In the genomic region with DNA sequence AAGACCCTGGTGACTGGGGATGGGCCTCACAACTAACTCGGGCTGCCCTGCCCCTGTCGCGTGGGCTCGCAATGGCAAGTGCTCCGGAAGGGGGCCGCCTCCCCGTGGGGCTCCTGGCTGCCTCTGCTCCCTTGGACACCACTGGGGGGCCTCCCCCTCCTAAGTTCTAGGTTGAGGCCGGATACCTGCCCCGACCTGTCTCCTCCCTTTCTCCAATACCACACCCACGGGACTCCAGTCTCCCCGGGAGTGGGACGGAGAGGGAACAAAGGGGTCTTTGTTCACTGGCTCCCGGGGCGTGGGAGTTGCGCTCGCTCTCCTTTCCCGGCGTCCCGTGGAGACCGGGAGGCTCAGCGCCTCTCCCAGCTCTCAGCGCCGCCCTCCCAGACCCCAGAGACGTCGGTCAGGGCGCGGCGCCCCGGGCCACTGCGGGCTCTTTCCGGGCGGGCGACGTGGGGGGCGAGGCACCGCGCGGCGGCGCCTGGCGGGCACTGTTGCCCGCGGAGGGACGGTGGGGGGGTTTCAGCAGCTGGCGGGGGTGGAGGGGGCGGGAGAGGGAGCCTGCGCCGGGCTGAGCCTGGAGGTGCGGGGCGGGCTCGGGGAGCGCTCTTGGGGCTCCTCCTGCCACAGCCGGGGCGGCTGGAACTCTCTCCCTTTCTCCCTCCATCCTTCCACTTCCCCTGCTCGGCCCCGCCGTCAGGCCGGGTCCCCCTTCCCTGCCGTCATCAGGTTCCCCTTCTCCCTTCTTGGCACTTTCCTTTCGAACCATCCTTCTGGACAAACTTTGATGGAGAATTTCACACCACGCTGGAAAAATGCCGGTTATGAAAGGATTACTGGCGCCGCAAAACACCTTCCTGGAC, we compare ENCODE assay signal across 8 cellular contexts. TPM values are rescaled to one million over a fixed set of nuclear protein-coding genes. Genes with fewer than 3 reads are reported as not detected.
DNase-seq lines count a peak whose midpoint lies in the region; ATAC-seq lines count a peak whose summit lies in the region.

A gene (plus strand): TSS at position 606 of the 863 bp plus-strand sequence. CDS start 210 bp downstream, at position 816.

- H3K27me3 ChIP-seq in CD4-positive, CD25-positive, alpha-beta regulatory T cell (ENCODE audit: control insufficient read depth, insufficient read depth, low read length), result peaks cover 17% of the 10 kb centered on the region
- H3K27me3 ChIP-seq in esophagus (ENCODE audit: control insufficient read depth in 1 of 2, insufficient read depth in 2 of 2, low read length in 2 of 2) (no peaks in the 10 kb centered on the region), aorta (ENCODE audit: control insufficient read depth in 1 of 2, insufficient read depth in 2 of 2, low read length in 1 of 2) (no peaks in the 10 kb centered on the region)
- H3K27me3 ChIP-seq in naive thymus-derived CD4-positive, alpha-beta T cell (ENCODE audit: control insufficient read depth in 2 of 2, insufficient read depth in 2 of 2, low read length in 2 of 2), result no peaks in the 10 kb centered on the region

- CTCF ChIA-PET in naive thymus-derived CD4-positive, alpha-beta T cell (lab: Charles Lee), result no interaction called here

- H3K36me3 ChIP-seq in CD4-positive, CD25-positive, alpha-beta regulatory T cell (ENCODE audit: control insufficient read depth, insufficient read depth, low read length), result no peaks in the 10 kb centered on the region
- H3K36me3 ChIP-seq in KOPT-K1 (ENCODE audit: insufficient read depth, low read length) (no peaks in the 10 kb centered on the region), esophagus (ENCODE audit: control insufficient read depth in 2 of 2, insufficient read depth in 2 of 2, low read length in 1 of 2) (no peaks in the 10 kb centered on the region), aorta (ENCODE audit: control insufficient read depth in 1 of 2, insufficient read depth in 2 of 2, low read length in 1 of 2) (no peaks in the 10 kb centered on the region)
- no peaks in the 10 kb centered on the region for H3K36me3 ChIP-seq in naive thymus-derived CD4-positive, alpha-beta T cell (ENCODE audit: control insufficient read depth in 2 of 3, insufficient read depth in 3 of 3, low read length in 3 of 3)

- no peak for ATAC-seq in CD4-positive, CD25-positive, alpha-beta regulatory T cell (ENCODE audit: low read depth in 2 of 2)
- ATAC-seq in naive thymus-derived CD4-positive, alpha-beta T cell, result no peak
- peak; percentile 45 for ATAC-seq in aorta (ENCODE audit: low FRiP score)
- no peak for ATAC-seq in GM19455 (IDR thresholded peaks at IDR 0.05; ENCODE audit: unreplicated experiment)
- ATAC-seq in GM19351 (IDR thresholded peaks at IDR 0.05; ENCODE audit: unreplicated experiment), result no peak

- POLR2A ChIA-PET in naive thymus-derived CD4-positive, alpha-beta T cell (lab: Charles Lee), result no interaction called here

- peaks cover 4 to 25% (median 17%) of the 10 kb centered on the region in 4 donors for H3K4me1 Mint-ChIP-seq in CD4-positive, CD25-positive, alpha-beta regulatory T cell
- peaks cover 13% of the 10 kb centered on the region for H3K4me1 Mint-ChIP-seq in activated CD4-positive, alpha-beta T cell treated with anti-CD3 and anti-CD28 coated beads, Interleukin-2, amount 10 ng/mL, durations not matched to agents 24 days and 14 days
- peaks cover 8 to 28% (median 21%) of the 10 kb centered on the region in 7 donors for H3K4me1 Mint-ChIP-seq in naive thymus-derived CD4-positive, alpha-beta T cell

- H3K4me3 ChIP-seq in CD4-positive, CD25-positive, alpha-beta regulatory T cell (ENCODE audit: low read depth, low read length), result peak within 1 kb of the TSS; percentile 66
- H3K4me3 ChIP-seq in esophagus (ENCODE audit: low read depth in 1 of 2, low read length in 2 of 2) (peak within 1 kb of the TSS; percentile 40 to 50), aorta (ENCODE audit: low read length in 2 of 2) (peak within 1 kb of the TSS; percentile 43 to 90)
- peak within 1 kb of the TSS; percentile 72 for H3K4me3 ChIP-seq in naive thymus-derived CD4-positive, alpha-beta T cell (ENCODE audit: low read length)

- peak within 1 kb of the TSS; percentile 78 to 97 (median 84) for H3K27ac Mint-ChIP-seq in CD4-positive, CD25-positive, alpha-beta regulatory T cell
- no peak within 1 kb of the TSS for H3K27ac Mint-ChIP-seq in activated CD4-positive, alpha-beta T cell treated with anti-CD3 and anti-CD28 coated beads, Interleukin-2, amount 10 ng/mL, durations not matched to agents 24 days and 14 days
- peak within 1 kb of the TSS; percentile 25 to 94 (median 84) for H3K27ac Mint-ChIP-seq in naive thymus-derived CD4-positive, alpha-beta T cell

- whole genome bisulfite sequencing in esophagus, 2 donors, result 2% methylated on average over 43 to 63 of the region's 64 CpGs
- WGBS in aorta, 2 donors, result 0 to 1% methylated on average over 29 to 64 of the region's 64 CpGs

- peaks cover 2 to 7% of the 10 kb centered on the region in 2 experiments for H3K9me3 ChIP-seq in CD4-positive, CD25-positive, alpha-beta regulatory T cell (ENCODE audit: control insufficient read depth in 2 of 2, low read length in 2 of 2)
- H3K9me3 ChIP-seq in KOPT-K1 (ENCODE audit: insufficient read depth, low read length, poor library complexity, severe bottlenecking) (no peaks in the 10 kb centered on the region), esophagus (ENCODE audit: control insufficient read depth in 2 of 2, insufficient read depth in 1 of 2, low read depth in 1 of 2, low read length in 1 of 2) (peaks cover 0 to 2% of the 10 kb centered on the region in 2 donors), aorta (ENCODE audit: control insufficient read depth, low read length) (peaks cover 3% of the 10 kb centered on the region)
- H3K9me3 ChIP-seq in naive thymus-derived CD4-positive, alpha-beta T cell (ENCODE audit: control insufficient read depth in 2 of 3, low read length in 3 of 3), result peaks cover 0 to 4% (median 0%) of the 10 kb centered on the region in 3 experiments

- no peak for DNase-seq in CD4-positive, CD25-positive, alpha-beta regulatory T cell
- DNase-seq in activated CD4-positive, alpha-beta T cell treated with anti-CD3 and anti-CD28 coated beads, Interleukin-2, amount 10 ng/mL, durations not matched to agents 24 days and 14 days, result peak; percentile 58
- DNase-seq in naive thymus-derived CD4-positive, alpha-beta T cell, result peak in 6 of 9 donors; percentile 0 to 22 (median 10)
- peak in 1 of 2 donors; percentile 39 for DNase-seq in aorta

- H3K9me3 Mint-ChIP-seq in CD4-positive, CD25-positive, alpha-beta regulatory T cell, result peaks cover 0 to 15% (median 4%) of the 10 kb centered on the region in 7 donors
- H3K9me3 Mint-ChIP-seq in activated CD4-positive, alpha-beta T cell treated with anti-CD3 and anti-CD28 coated beads, Interleukin-2, amount 10 ng/mL, durations not matched to agents 24 days and 14 days, result peaks cover 15% of the 10 kb centered on the region
- peaks cover 0 to 15% (median 5%) of the 10 kb centered on the region in 11 donors for H3K9me3 Mint-ChIP-seq in naive thymus-derived CD4-positive, alpha-beta T cell

- peaks cover 29% of the 10 kb centered on the region for H3K27me3 Mint-ChIP-seq in CD4-positive, CD25-positive, alpha-beta regulatory T cell
- H3K27me3 Mint-ChIP-seq in activated CD4-positive, alpha-beta T cell treated with anti-CD3 and anti-CD28 coated beads, Interleukin-2, amount 10 ng/mL, durations not matched to agents 24 days and 14 days, result peaks cover 47% of the 10 kb centered on the region
- peaks cover 28 to 51% (median 42%) of the 10 kb centered on the region in 5 donors for H3K27me3 Mint-ChIP-seq in naive thymus-derived CD4-positive, alpha-beta T cell

- H3K4me3 Mint-ChIP-seq in CD4-positive, CD25-positive, alpha-beta regulatory T cell, result peak within 1 kb of the TSS; percentile 86 to 92 (median 90)
- H3K4me3 Mint-ChIP-seq in activated CD4-positive, alpha-beta T cell treated with anti-CD3 and anti-CD28 coated beads, Interleukin-2, amount 10 ng/mL, durations not matched to agents 24 days and 14 days, result peak within 1 kb of the TSS; percentile 92
- H3K4me3 Mint-ChIP-seq in naive thymus-derived CD4-positive, alpha-beta T cell, result peak within 1 kb of the TSS; percentile 90 to 95 (median 93)

- no peak within 1 kb of the TSS for H3K27ac ChIP-seq in CD4-positive, CD25-positive, alpha-beta regulatory T cell (ENCODE audit: insufficient read depth, low read length, poor library complexity, severe bottlenecking)
- H3K27ac ChIP-seq in KOPT-K1 (ENCODE audit: low read depth, low read length, poor library complexity, severe bottlenecking) (peak within 1 kb of the TSS; percentile 40), esophagus (ENCODE audit: low read depth in 2 of 2, low read length in 1 of 2) (no peak within 1 kb of the TSS), aorta (ENCODE audit: low read depth in 1 of 2, low read length in 2 of 2) (no peak within 1 kb of the TSS)
- peak within 1 kb of the TSS; percentile 59 for H3K27ac ChIP-seq in naive thymus-derived CD4-positive, alpha-beta T cell (ENCODE audit: low read depth, low read length)

- peaks cover 24% of the 10 kb centered on the region for H3K4me1 ChIP-seq in CD4-positive, CD25-positive, alpha-beta regulatory T cell (ENCODE audit: control insufficient read depth, insufficient read depth, low read length, poor library complexity, severe bottlenecking)
- peaks cover 5 to 11% of the 10 kb centered on the region in 2 donors for H3K4me1 ChIP-seq in esophagus (ENCODE audit: control insufficient read depth in 2 of 2, insufficient read depth in 2 of 2, low read length in 1 of 2)
- peaks cover 3 to 17% of the 10 kb centered on the region in 2 donors for H3K4me1 ChIP-seq in naive thymus-derived CD4-positive, alpha-beta T cell (ENCODE audit: control insufficient read depth in 2 of 2, insufficient read depth in 2 of 2, low read length in 2 of 2)
- peaks cover 0 to 5% of the 10 kb centered on the region in 2 donors for H3K4me1 ChIP-seq in aorta (ENCODE audit: control insufficient read depth in 1 of 2, insufficient read depth in 2 of 2, low read length in 2 of 2)

- H3K36me3 Mint-ChIP-seq in CD4-positive, CD25-positive, alpha-beta regulatory T cell, result no peaks in the 10 kb centered on the region
- H3K36me3 Mint-ChIP-seq in activated CD4-positive, alpha-beta T cell treated with anti-CD3 and anti-CD28 coated beads, Interleukin-2, amount 10 ng/mL, durations not matched to agents 24 days and 14 days (ENCODE audit: low read depth), result peaks cover 2% of the 10 kb centered on the region
- peaks cover 0 to 5% (median 0%) of the 10 kb centered on the region in 5 donors for H3K36me3 Mint-ChIP-seq in naive thymus-derived CD4-positive, alpha-beta T cell

- intact Hi-C loops in activated CD4-positive, alpha-beta T cell treated with anti-CD3 and anti-CD28 coated beads, Interleukin-2, amount 10 ng/mL, durations not matched to agents 24 days and 14 days (cut with micrococcal nuclease), result no loop called here
- intact Hi-C loops in naive thymus-derived CD4-positive, alpha-beta T cell (cut with micrococcal nuclease), result loop anchor here (1.0 to 10.0 kb wide), 5 partner anchors 83 to 1039 kb away; a partner anchor contains a TSS
- intact Hi-C loops in aorta (cut with DNase I), result no loop called here

RNA-seq across cellular contexts. Expression of the gene that starts here (rescaled TPM):
- not detected for total RNA-seq in CD4-positive, CD25-positive, alpha-beta regulatory T cell
- polyA plus RNA-seq in CD4-positive, CD25-positive, alpha-beta regulatory T cell, result under 1 TPM in 1 of 4 donors, not detected in 3; 0.17 TPM
- total RNA-seq in activated CD4-positive, alpha-beta T cell treated with anti-CD3 and anti-CD28 coated beads, Interleukin-2, amount 10 ng/mL, durations not matched to agents 24 days and 14 days, result not detected in 2 replicates
- polyA plus RNA-seq in esophagus (under 1 TPM; 0.05 to 0.06 TPM), aorta (under 1 TPM in 1 of 2 donors, not detected in 1; 0.13 TPM)
- under 1 TPM in 3 of 5 experiments, not detected in 2; 0.16 to 0.29 (median 0.22) TPM for total RNA-seq in naive thymus-derived CD4-positive, alpha-beta T cell
- polyA plus RNA-seq in naive thymus-derived CD4-positive, alpha-beta T cell, result not detected
- total RNA-seq in aorta, result under 1 TPM; 0.15 to 0.29 TPM

Comparison
In these comparisons a context has a peak if more than half of its experiments do, and no peak if none do; other contexts are left out.
1. Peak in DNase-seq in activated CD4-positive, alpha-beta T cell treated with anti-CD3 and anti-CD28 coated beads, Interleukin-2, amount 10 ng/mL, durations not matched to agents 24 days and 14 days; RNA of the gene not detected or under 1 TPM.
2. Peak in DNase-seq, H3K4me3 ChIP-seq and H3K27ac ChIP-seq in naive thymus-derived CD4-positive, alpha-beta T cell; RNA of the gene not detected or under 1 TPM.
3. Peak in ATAC-seq and H3K4me3 ChIP-seq in aorta; RNA of the gene not detected or under 1 TPM.
4. intact Hi-C loops: an anchor here in naive thymus-derived CD4-positive, alpha-beta T cell (1.0 to 10.0 kb wide); none called in activated CD4-positive, alpha-beta T cell treated with anti-CD3 and anti-CD28 coated beads, Interleukin-2, amount 10 ng/mL, durations not matched to agents 24 days and 14 days and aorta.